19 cellular contexts compared by ENCODE assay signal in genomic region chr20:13117200-13117599, GRCh38.
"Had no signal": no experiment of that assay in that cellular context is flagged by ENCODE, and none has a peak within 500 bp of the region (broad histone marks: within the 10 kb centered on the region; RNA-seq: fewer than 3 reads in every experiment).

No MANE protein-coding gene starts in this region.

- H3K4me3 ChIP-seq: coronary artery, dorsolateral prefrontal cortex, esophagus muscularis mucosa, gastroesophageal sphincter, heart right ventricle, left lung, lower lobe of right lung, mucosa of descending colon had no signal

- H3K27me3 ChIP-seq: dorsolateral prefrontal cortex, esophagus muscularis mucosa, foreskin keratinocyte, gastroesophageal sphincter, left lung had no signal

- DNase-seq: dermis blood vessel endothelial cell; dorsolateral prefrontal cortex; effector CD4-positive, alpha-beta T cell; effector memory CD4-positive, alpha-beta T cell; foreskin keratinocyte; head of caudate nucleus; heart right ventricle; hippocampal formation; left cardiac atrium; left ventricle myocardium superior; lower lobe of right lung; mesendoderm; mucosa of descending colon; naive B cell had no signal

- H3K4me1 Mint-ChIP-seq: memory B cell, naive B cell had no signal

- H3K4me1 ChIP-seq: esophagus muscularis mucosa, foreskin keratinocyte, gastroesophageal sphincter, heart right ventricle, left lung, lower lobe of right lung had no signal

- H3K27ac ChIP-seq: coronary artery, dorsolateral prefrontal cortex, esophagus muscularis mucosa, foreskin keratinocyte, gastroesophageal sphincter, heart right ventricle, left lung, lower lobe of right lung had no signal

- H3K4me3 Mint-ChIP-seq: memory B cell, naive B cell had no signal

- H3K27ac Mint-ChIP-seq: memory B cell, naive B cell had no signal

- H3K9me3 Mint-ChIP-seq: memory B cell, naive B cell had no signal

- H3K36me3 ChIP-seq: esophagus muscularis mucosa, left lung, lower lobe of right lung had no signal

- H3K36me3 Mint-ChIP-seq: memory B cell, naive B cell had no signal

- H3K9me3 ChIP-seq: esophagus muscularis mucosa, gastroesophageal sphincter, heart right ventricle, left lung, lower lobe of right lung, mucosa of descending colon had no signal

- ATAC-seq: foreskin keratinocyte, gastroesophageal sphincter, heart right ventricle, left cardiac atrium, left lung, left ventricle myocardium superior, lower lobe of right lung, mucosa of descending colon had no signal
